Comparison of ENCODE assay signal across 38 cellular contexts in genomic region chr3:59922226-59922625, GRCh38.
"Had no signal": no experiment of that assay in that cellular context is flagged by ENCODE, and none has a peak within 500 bp of the region (broad histone marks: within the 10 kb centered on the region; RNA-seq: fewer than 3 reads in every experiment).

No MANE protein-coding gene starts in this region.

- H3K4me3 Mint-ChIP-seq: activated naive CD4-positive, alpha-beta T cell treated with anti-CD3 and anti-CD28 coated beads for 36 hours; activated naive CD4-positive, alpha-beta T cell treated with anti-CD3 and anti-CD28 coated beads, Interleukin-2, amount 10 ng/mL, durations not matched to agents 7 days and 5 days; activated naive CD4-positive, alpha-beta T cell treated with anti-CD3 and anti-CD28 coated beads, Interleukin-2, amount 50 U/mL, for 24 hours; activated naive CD8-positive, alpha-beta T cell; activated naive CD8-positive, alpha-beta T cell treated with anti-CD3 and anti-CD28 coated beads for 36 hours; activated naive CD8-positive, alpha-beta T cell treated with anti-CD3 and anti-CD28 coated beads, Interleukin-2, amount 10 ng/mL, durations not matched to agents 7 days and 5 days; activated naive CD8-positive, alpha-beta T cell treated with anti-CD3 and anti-CD28 coated beads, Interleukin-2, amount 50 U/mL, for 24 hours; activated T-cell treated with anti-CD3 and anti-CD28 coated beads, Interleukin-2, amount 50 U/mL, for 24 hours; activated T-cell treated with anti-CD3 and anti-CD28 coated beads, Interleukin-2, amount 50 U/mL, for 4 hours; activated T-cell treated with anti-CD3 and anti-CD28 coated beads, Interleukin-2, amount 50 U/mL, for 72 hours; activated T-helper 1 cell treated with anti-CD3 and anti-CD28 coated beads, Interleukin-12 subunit alpha, Interleukin-12 subunit beta, Interleukin-2, Interleukin-4 antibody, amounts not matched to agents 30 ng/mL and 10 ng/mL and 1 ng/mL, durations not matched to agents 14 hours and 24 hours and 36 hours; activated T-helper 17 cell treated with anti-CD3 and anti-CD28 coated beads, Interleukin-2, amount 50 U/mL, for 72 hours; brain; central memory CD8-positive, alpha-beta T cell had no signal

- H3K27ac ChIP-seq: adrenal gland, ascending aorta, body of pancreas, brain microvascular endothelial cell, breast epithelium, cardiac muscle cell had no signal

- H3K4me3 ChIP-seq: adrenal gland, ascending aorta, body of pancreas, breast epithelium, cardiac muscle cell had no signal

- H3K36me3 ChIP-seq: adrenal gland, ascending aorta, brain microvascular endothelial cell, breast epithelium, cardiac muscle cell had no signal

- H3K4me1 ChIP-seq: adrenal gland, ascending aorta, body of pancreas, breast epithelium had no signal

- H3K36me3 Mint-ChIP-seq: brain had no signal

- H3K27ac Mint-ChIP-seq: activated naive CD4-positive, alpha-beta T cell treated with anti-CD3 and anti-CD28 coated beads for 36 hours; activated naive CD4-positive, alpha-beta T cell treated with anti-CD3 and anti-CD28 coated beads, Interleukin-2, amount 10 ng/mL, durations not matched to agents 7 days and 5 days; activated naive CD4-positive, alpha-beta T cell treated with anti-CD3 and anti-CD28 coated beads, Interleukin-2, amount 50 U/mL, for 24 hours; activated naive CD8-positive, alpha-beta T cell; activated naive CD8-positive, alpha-beta T cell treated with anti-CD3 and anti-CD28 coated beads for 36 hours; activated naive CD8-positive, alpha-beta T cell treated with anti-CD3 and anti-CD28 coated beads, Interleukin-2, amount 10 ng/mL, durations not matched to agents 7 days and 5 days; activated naive CD8-positive, alpha-beta T cell treated with anti-CD3 and anti-CD28 coated beads, Interleukin-2, amount 50 U/mL, for 24 hours; activated T-cell treated with anti-CD3 and anti-CD28 coated beads, Interleukin-2, amount 50 U/mL, for 24 hours; activated T-helper 17 cell treated with anti-CD3 and anti-CD28 coated beads, Interleukin-2, amount 50 U/mL, for 72 hours; activated T-helper 2 cell treated with anti-CD3 and anti-CD28 coated beads, Interferon-gamma antibody, Interleukin-2, Interleukin-4, amounts not matched to agents 10 μg/mL and 5 μg/mL and 100 μg/mL, durations not matched to agents 14 hours and 24 hours and 36 hours; brain had no signal

- DNase-seq: activated effector memory CD4-positive, alpha-beta T cell treated with anti-CD3 and anti-CD28 coated beads, Interleukin-2, amount 50 U/mL, for 16 hours; activated effector memory CD4-positive, alpha-beta T cell treated with Interleukin-2 at 50 U/mL for 16 hours; activated gamma-delta T cell; activated gamma-delta T cell treated with Interleukin-2 at 50 U/mL for 16 hours; activated naive CD4-positive, alpha-beta T cell; activated naive CD4-positive, alpha-beta T cell treated with anti-CD3 and anti-CD28 coated beads for 36 hours; activated naive CD4-positive, alpha-beta T cell treated with anti-CD3 and anti-CD28 coated beads, Interleukin-2, amount 10 ng/mL, durations not matched to agents 7 days and 5 days; activated naive CD4-positive, alpha-beta T cell treated with anti-CD3 and anti-CD28 coated beads, Interleukin-2, amount 50 U/mL, for 16 hours; activated naive CD4-positive, alpha-beta T cell treated with Interleukin-2 at 50 U/mL for 16 hours; activated naive CD8-positive, alpha-beta T cell treated with anti-CD3 and anti-CD28 coated beads for 36 hours; activated naive CD8-positive, alpha-beta T cell treated with anti-CD3 and anti-CD28 coated beads, Interleukin-2, amount 10 ng/mL, durations not matched to agents 7 days and 5 days; activated naive CD8-positive, alpha-beta T cell treated with anti-CD3 and anti-CD28 coated beads, Interleukin-2, amount 50 U/mL, for 24 hours; activated T-cell treated with anti-CD3 and anti-CD28 coated beads, Interleukin-2, amount 50 U/mL, for 1 hour; activated T-cell treated with anti-CD3 and anti-CD28 coated beads, Interleukin-2, amount 50 U/mL, for 24 hours; activated T-cell treated with anti-CD3 and anti-CD28 coated beads, Interleukin-2, amount 50 U/mL, for 4 hours; activated T-cell treated with anti-CD3 and anti-CD28 coated beads, Interleukin-2, amount 50 U/mL, for 48 hours; activated T-cell treated with anti-CD3 and anti-CD28 coated beads, Interleukin-2, amount 50 U/mL, for 72 hours; adrenal gland; amniotic stem cell; amygdala; anterior cingulate cortex; aorta; body of pancreas; brain microvascular endothelial cell; caudate nucleus; central memory CD4-positive, alpha-beta T cell; cerebellar nuclear complex had no signal

- H3K27me3 Mint-ChIP-seq: activated naive CD4-positive, alpha-beta T cell treated with anti-CD3 and anti-CD28 coated beads, Interleukin-2, amount 10 ng/mL, durations not matched to agents 7 days and 5 days; activated naive CD4-positive, alpha-beta T cell treated with anti-CD3 and anti-CD28 coated beads, Interleukin-2, amount 50 U/mL, for 24 hours; activated naive CD8-positive, alpha-beta T cell; activated naive CD8-positive, alpha-beta T cell treated with anti-CD3 and anti-CD28 coated beads for 36 hours; activated naive CD8-positive, alpha-beta T cell treated with anti-CD3 and anti-CD28 coated beads, Interleukin-2, amount 10 ng/mL, durations not matched to agents 7 days and 5 days; activated naive CD8-positive, alpha-beta T cell treated with anti-CD3 and anti-CD28 coated beads, Interleukin-2, amount 50 U/mL, for 24 hours; activated T-cell treated with anti-CD3 and anti-CD28 coated beads, Interleukin-2, amount 50 U/mL, for 24 hours; activated T-helper 17 cell treated with anti-CD3 and anti-CD28 coated beads, Interleukin-2, amount 50 U/mL, for 72 hours; central memory CD8-positive, alpha-beta T cell had no signal

- ATAC-seq: activated naive CD4-positive, alpha-beta T cell treated with anti-CD3 and anti-CD28 coated beads, Interleukin-2, amount 50 U/mL, for 72 hours; activated naive CD8-positive, alpha-beta T cell treated with anti-CD3 and anti-CD28 coated beads, Interleukin-2, amount 50 U/mL, for 24 hours; activated T-cell treated with anti-CD3 and anti-CD28 coated beads, Interleukin-2, amount 50 U/mL, for 4 hours; activated T-cell treated with anti-CD3 and anti-CD28 coated beads, Interleukin-2, amount 50 U/mL, for 72 hours; activated T-helper 17 cell treated with anti-CD3 and anti-CD28 coated beads, Interleukin-2, amount 50 U/mL, for 72 hours; body of pancreas had no signal

- H3K9me3 ChIP-seq: adrenal gland, ascending aorta, body of pancreas, breast epithelium had no signal

- H3K9me3 Mint-ChIP-seq: activated naive CD4-positive, alpha-beta T cell treated with anti-CD3 and anti-CD28 coated beads for 36 hours; activated T-cell treated with anti-CD3 and anti-CD28 coated beads, Interleukin-2, amount 50 U/mL, for 24 hours; activated T-cell treated with anti-CD3 and anti-CD28 coated beads, Interleukin-2, amount 50 U/mL, for 4 hours; activated T-helper 2 cell treated with anti-CD3 and anti-CD28 coated beads, Interferon-gamma antibody, Interleukin-2, Interleukin-4, amounts not matched to agents 10 μg/mL and 5 μg/mL and 100 μg/mL, durations not matched to agents 14 hours and 24 hours and 36 hours; brain; central memory CD8-positive, alpha-beta T cell had no signal

- H3K27me3 ChIP-seq: adrenal gland, ascending aorta, body of pancreas, brain microvascular endothelial cell, breast epithelium, cardiac muscle cell had no signal
